14 cellular contexts compared by ENCODE assay signal in genomic region chr22:35422936-35423335, GRCh38.
"Had no signal": no experiment of that assay in that cellular context is flagged by ENCODE, and none has a peak within 500 bp of the region (broad histone marks: within the 10 kb centered on the region; RNA-seq: fewer than 3 reads in every experiment).

No MANE protein-coding gene starts in this region.

- H3K9me3 Mint-ChIP-seq: naive thymus-derived CD4-positive, alpha-beta T cell had no signal

- DNase-seq: colonic mucosa; dermis blood vessel endothelial cell; erythroblast; foreskin melanocyte; head of caudate nucleus; left colon; left ventricle myocardium superior; mesendoderm; naive thymus-derived CD4-positive, alpha-beta T cell; sigmoid colon; stimulated activated CD4-positive, alpha-beta T cell treated with anti-CD3 and anti-CD28 coated beads, Interleukin-2, amount 100 ng/mL, for 24 hours; stimulated activated CD4-positive, alpha-beta T cell treated with anti-CD3 and anti-CD28 coated beads, Interleukin-4, amount 100 ng/mL, for 4 hours; stimulated activated naive CD4-positive, alpha-beta T cell treated with Interleukin-2 at 50 U/mL for 16 hours; trophoblast cell had no signal

- H3K4me3 Mint-ChIP-seq: naive thymus-derived CD4-positive, alpha-beta T cell had no signal

- H3K27me3 Mint-ChIP-seq: naive thymus-derived CD4-positive, alpha-beta T cell had no signal

- ATAC-seq: left colon; left ventricle myocardium superior; naive thymus-derived CD4-positive, alpha-beta T cell had no signal

- H3K27ac Mint-ChIP-seq: naive thymus-derived CD4-positive, alpha-beta T cell had no signal
